ENCODE assay signal across 1 cellular context in genomic region chr20:25481918-25482253, GRCh38.
TF ChIP-seq lines count a peak whose summit lies in the region.

No MANE protein-coding gene starts in this region.

TF ChIP-seq in HepG2, 621 proteins besides CTCF, POLR2A, EP300 and RAD21 (continued from another document and continues in another):
- no peak for TF ChIP-seq TFAP4 (IDR thresholded peaks at IDR 0.05; ENCODE audit: borderline replicate concordance, low read depth)
- TF ChIP-seq ZZZ3 (CRISPR knock-in tag; IDR thresholded peaks at IDR 0.05; ENCODE audit: borderline replicate concordance), result no peak
- peak; percentile 19; the same call in 1 of the 2 replicates for TF ChIP-seq ZNF768 (CRISPR knock-in tag; IDR thresholded peaks at IDR 0.05)
- no peak for TF ChIP-seq ZNF451 (CRISPR knock-in tag; IDR thresholded peaks at IDR 0.05)
- TF ChIP-seq AHDC1 (CRISPR knock-in tag; IDR thresholded peaks at IDR 0.05; ENCODE audit: borderline replicate concordance), result no peak
- TF ChIP-seq ARHGAP35 (CRISPR knock-in tag; IDR thresholded peaks at IDR 0.05; ENCODE audit: borderline replicate concordance), result no peak
- TF ChIP-seq ZNF484 (CRISPR knock-in tag; IDR thresholded peaks at IDR 0.05; ENCODE audit: borderline replicate concordance, low read depth), result no peak
- TF ChIP-seq ZUFSP (CRISPR knock-in tag; IDR thresholded peaks at IDR 0.05; ENCODE audit: borderline replicate concordance), result no peak
- no peak for TF ChIP-seq KAT8 (CRISPR knock-in tag; IDR thresholded peaks at IDR 0.05)
- no peak for TF ChIP-seq AHR (CRISPR knock-in tag; IDR thresholded peaks at IDR 0.05)
- TF ChIP-seq ZNF704 (CRISPR knock-in tag; IDR thresholded peaks at IDR 0.05; ENCODE audit: borderline replicate concordance), result no peak
- no peak for TF ChIP-seq CCAR2 (optimal IDR thresholded peaks at IDR 0.05; ENCODE audit: low read depth, low read length)
- TF ChIP-seq BRD4 (CRISPR knock-in tag; IDR thresholded peaks at IDR 0.05), result no peak
- no peak for TF ChIP-seq KDM3A (CRISPR knock-in tag; IDR thresholded peaks at IDR 0.05; ENCODE audit: low read depth)
- TF ChIP-seq ZNF280B (CRISPR knock-in tag; IDR thresholded peaks at IDR 0.05; ENCODE audit: borderline replicate concordance), result 0 out of 2 replicates have a peak, but pooled peaks have one; percentile 40
- no peak for TF ChIP-seq TEF (CRISPR knock-in tag; IDR thresholded peaks at IDR 0.05)
- no peak for TF ChIP-seq HOXA9 (CRISPR knock-in tag; IDR thresholded peaks at IDR 0.05; ENCODE audit: borderline replicate concordance)
- no peak for TF ChIP-seq YY1 (IDR thresholded peaks at IDR 0.05; ENCODE audit: insufficient read depth, insufficient replicate concordance, low read depth, low read length)
- TF ChIP-seq EZH2 (conservative IDR thresholded peaks at IDR 0.05; ENCODE audit: low read depth, low read length), result no peak
- TF ChIP-seq REXO4 (CRISPR knock-in tag; IDR thresholded peaks at IDR 0.05; ENCODE audit: borderline replicate concordance), result no peak
- no peak for TF ChIP-seq NFE2 (CRISPR knock-in tag; IDR thresholded peaks at IDR 0.05)
- no peak for TF ChIP-seq MTA1 (CRISPR knock-in tag; IDR thresholded peaks at IDR 0.05; ENCODE audit: borderline replicate concordance)
- peak; percentile 27; the same call in 1 of the 2 replicates for TF ChIP-seq MYC (CRISPR knock-in tag; IDR thresholded peaks at IDR 0.05; ENCODE audit: borderline replicate concordance)
- no peak for TF ChIP-seq ZNF674 (CRISPR knock-in tag; IDR thresholded peaks at IDR 0.05; ENCODE audit: low read depth)
- TF ChIP-seq AGO2 (optimal IDR thresholded peaks at IDR 0.05; ENCODE audit: low read depth, low read length), result peak; percentile 62
- no peak for TF ChIP-seq ZXDC (CRISPR knock-in tag; IDR thresholded peaks at IDR 0.05)
- TF ChIP-seq AFF4 (CRISPR knock-in tag; IDR thresholded peaks at IDR 0.05), result no peak
- TF ChIP-seq GZF1 (CRISPR knock-in tag; IDR thresholded peaks at IDR 0.05), result no peak
- no peak for TF ChIP-seq ZNF788 (CRISPR knock-in tag; IDR thresholded peaks at IDR 0.05; ENCODE audit: borderline replicate concordance)
- TF ChIP-seq JUN (CRISPR knock-in tag; IDR thresholded peaks at IDR 0.05), result no peak
- no peak for TF ChIP-seq MLLT10 (CRISPR knock-in tag; IDR thresholded peaks at IDR 0.05)
- TF ChIP-seq ZNF275 (CRISPR knock-in tag; IDR thresholded peaks at IDR 0.05; ENCODE audit: borderline replicate concordance), result no peak
- TF ChIP-seq EED (CRISPR knock-in tag; IDR thresholded peaks at IDR 0.05), result no peak
